ENCODE assay signal across 34 cellular contexts in genomic region chr15:67369359-67369758, GRCh38.
"Had no signal": no experiment of that assay in that cellular context is flagged by ENCODE, and none has a peak within 500 bp of the region (broad histone marks: within the 10 kb centered on the region; RNA-seq: fewer than 3 reads in every experiment).

No MANE protein-coding gene starts in this region.

- DNase-seq: Karpas-422, Kasumi-1, MG63, MM.1S, MV-4-11, NCI-H1048, NCI-H1092, NCI-H1092 treated with DMSO at 0.1 percent for 48 hours, NCI-H1105, NCI-H1105 treated with DMSO at 0.1 percent for 48 hours, NCI-H1417 treated with DMSO at 0.1 percent for 48 hours, NCI-H1436, NCI-H1436 treated with DMSO at 0.1 percent for 48 hours, NCI-H146, NCI-H1694, NCI-H1694 treated with DMSO at 0.1 percent for 48 hours, NCI-H187, NCI-H187 treated with DMSO at 0.1 percent for 48 hours, NCI-H1930, NCI-H2029, NCI-H2029 treated with DMSO at 0.1 percent for 48 hours, NCI-H2081, NCI-H2081 treated with DMSO at 0.1 percent for 48 hours, NCI-H2107, NCI-H2171, NCI-H2227 treated with DMSO at 0.1 percent for 48 hours, NCI-H226, NCI-H345, NCI-H446, NCI-H446 treated with DMSO at 0.1 percent for 48 hours, NCI-H510A, NCI-H510A treated with DMSO at 0.1 percent for 48 hours, NCI-H524, NCI-H524 treated with DMSO at 0.1 percent for 48 hours had no signal

- H3K27me3 ChIP-seq: MG63 had no signal

- H3K9me3 ChIP-seq: MG63 had no signal

- H3K4me3 ChIP-seq: MG63 had no signal

- H3K36me3 ChIP-seq: MG63 had no signal
